Comparison of ENCODE assay signal across 31 cellular contexts in genomic region chr20:63328716-63329275, GRCh38. TPM values are rescaled to one million over a fixed set of nuclear protein-coding genes. Genes with fewer than 3 reads are reported as not detected.
"Had no signal": no experiment of that assay in that cellular context is flagged by ENCODE, and none has a peak within 500 bp of the region (broad histone marks: within the 10 kb centered on the region; RNA-seq: fewer than 3 reads in every experiment).

No MANE protein-coding gene starts in this region.

- H3K27ac Mint-ChIP-seq: activated CD8-positive, alpha-beta memory T cell treated with anti-CD3 and anti-CD28 coated beads, Interleukin-2, amount 10 ng/mL, durations not matched to agents 7 days and 5 days; activated naive CD4-positive, alpha-beta T cell treated with anti-CD3 and anti-CD28 coated beads, Interleukin-2, amount 10 ng/mL, durations not matched to agents 7 days and 5 days; activated naive CD8-positive, alpha-beta T cell; activated naive CD8-positive, alpha-beta T cell treated with anti-CD3 and anti-CD28 coated beads, Interleukin-2, amount 50 U/mL, for 24 hours; brain had no signal

- DNase-seq: activated CD4-positive, alpha-beta memory T cell treated with anti-CD3 and anti-CD28 coated beads, Interleukin-2, amount 10 ng/mL, durations not matched to agents 7 days and 5 days; activated CD4-positive, alpha-beta T cell treated with anti-CD3 and anti-CD28 coated beads for 1 hour; activated CD4-positive, alpha-beta T cell treated with anti-CD3 and anti-CD28 coated beads for 48 hours; activated CD4-positive, CD25-positive, alpha-beta regulatory T cell; activated CD8-positive, alpha-beta memory T cell treated with anti-CD3 and anti-CD28 coated beads for 24 hours; activated CD8-positive, alpha-beta memory T cell treated with anti-CD3 and anti-CD28 coated beads, Interleukin-2, amount 10 ng/mL, durations not matched to agents 7 days and 5 days; activated CD8-positive, alpha-beta memory T cell treated with anti-CD3 and anti-CD28 coated beads, Interleukin-2, amount 50 U/mL, for 48 hours; activated effector memory CD4-positive, alpha-beta T cell treated with Interleukin-2 at 50 U/mL for 16 hours; activated naive CD4-positive, alpha-beta T cell treated with anti-CD3 and anti-CD28 coated beads, Interleukin-2, amount 10 ng/mL, durations not matched to agents 7 days and 5 days; activated naive CD8-positive, alpha-beta T cell treated with anti-CD3 and anti-CD28 coated beads, Interleukin-2, amount 50 U/mL, for 24 hours; activated T-cell treated with anti-CD3 and anti-CD28 coated beads, Interleukin-2, amount 50 U/mL, for 48 hours; anterior cingulate cortex; NCI-H1105; NCI-H1417 treated with DMSO at 0.1 percent for 48 hours; NCI-H187 treated with DMSO at 0.1 percent for 48 hours; NCI-H2081 treated with DMSO at 0.1 percent for 48 hours; NCI-H226; NCI-H524 treated with DMSO at 0.1 percent for 48 hours; NK-92 treated with Interleukin-12 subunit alpha and Interleukin-12 subunit beta, amount 100 ng/mL, for 24 hours; PC-3; Peyer's patch; SW 1271; T-helper 1 cell; T-helper 2 cell; T-helper 9 cell; WERI-Rb-1 had no signal

- H3K4me3 Mint-ChIP-seq: activated CD4-positive, alpha-beta memory T cell treated with anti-CD3 and anti-CD28 coated beads, Interleukin-2, amount 10 ng/mL, durations not matched to agents 7 days and 5 days; activated CD8-positive, alpha-beta memory T cell treated with anti-CD3 and anti-CD28 coated beads, Interleukin-2, amount 10 ng/mL, durations not matched to agents 7 days and 5 days; activated naive CD4-positive, alpha-beta T cell treated with anti-CD3 and anti-CD28 coated beads, Interleukin-2, amount 10 ng/mL, durations not matched to agents 7 days and 5 days; activated naive CD8-positive, alpha-beta T cell; activated naive CD8-positive, alpha-beta T cell treated with anti-CD3 and anti-CD28 coated beads, Interleukin-2, amount 50 U/mL, for 24 hours; brain had no signal

- ATAC-seq: activated CD8-positive, alpha-beta memory T cell treated with anti-CD3 and anti-CD28 coated beads, Interleukin-2, amount 10 ng/mL, durations not matched to agents 7 days and 5 days; PC-3 had no signal

- H3K36me3 ChIP-seq: Peyer's patch, WERI-Rb-1 had no signal

- H3K4me3 ChIP-seq: Peyer's patch had no signal

- H3K4me1 ChIP-seq: Peyer's patch had no signal

- FAIRE-seq: bronchial epithelial cell had no signal

- H3K4me1 Mint-ChIP-seq: activated naive CD4-positive, alpha-beta T cell treated with anti-CD3 and anti-CD28 coated beads, Interleukin-2, amount 10 ng/mL, durations not matched to agents 7 days and 5 days had no signal

- H3K27me3 ChIP-seq: Peyer's patch had no signal

- H3K27ac ChIP-seq: Peyer's patch, WERI-Rb-1 had no signal

RNA-seq across cellular contexts. Expression of gene CHRNA4, which starts 32.4 kb away (rescaled TPM):
- total RNA-seq: activated CD4-positive, alpha-beta memory T cell treated with anti-CD3 and anti-CD28 coated beads, Interleukin-2, amount 10 ng/mL, durations not matched to agents 7 days and 5 days; activated CD8-positive, alpha-beta memory T cell treated with anti-CD3 and anti-CD28 coated beads, Interleukin-2, amount 10 ng/mL, durations not matched to agents 7 days and 5 days; bronchial epithelial cell; MCF 10A; NCI-H460; PC-3; Peyer's patch had no signal

RNA-seq across cellular contexts. Expression of gene COL20A1, which starts 35.8 kb away (rescaled TPM):
- total RNA-seq: activated CD4-positive, alpha-beta memory T cell treated with anti-CD3 and anti-CD28 coated beads, Interleukin-2, amount 10 ng/mL, durations not matched to agents 7 days and 5 days; activated CD8-positive, alpha-beta memory T cell treated with anti-CD3 and anti-CD28 coated beads, Interleukin-2, amount 10 ng/mL, durations not matched to agents 7 days and 5 days; bronchial epithelial cell; PC-3; Peyer's patch had no signal
